12 cellular contexts compared by ENCODE assay signal in genomic region chr2:213016166-213016983, GRCh38.
DNase-seq lines count a peak whose midpoint lies in the region; ATAC-seq and TF ChIP-seq lines count a peak whose summit lies in the region.
"Had no signal": no experiment of that assay in that cellular context is flagged by ENCODE, and none has a peak within 500 bp of the region (broad histone marks: within the 10 kb centered on the region; RNA-seq: fewer than 3 reads in every experiment).

No MANE protein-coding gene starts in this region.

- intact Hi-C loops in CD4-positive, alpha-beta T cell (cut with DNase I, micrococcal nuclease) = no loop called here

- POLR2A ChIA-PET in CD4-positive, alpha-beta T cell (lab: Charles Lee) = no interaction called here

- H3K27me3 Mint-ChIP-seq in CD4-positive, alpha-beta T cell = no peaks in the 10 kb centered on the region
- no peaks in the 10 kb centered on the region for H3K27me3 Mint-ChIP-seq in IgD-negative memory B cell

- no peak for DNase-seq in CD4-positive, alpha-beta T cell
- DNase-seq in superior temporal gyrus (ENCODE audit: extremely low spot score) (no peak), NCI-H69 (lab: John Stamatoyannopoulos, UW) (no peak), midbrain (lab: John Stamatoyannopoulos, UW) (no peak)
- no peak for DNase-seq in central memory CD4-positive, alpha-beta T cell
- DNase-seq: activated gamma-delta T cell, cerebellar nuclear complex, GOT3, NCI-H2081 had no signal

- no peak for TF ChIP-seq CTCF in CD4-positive, alpha-beta T cell (IDR thresholded peaks at IDR 0.05)

- H3K36me3 Mint-ChIP-seq in CD4-positive, alpha-beta T cell (ENCODE audit: low read depth) = no peaks in the 10 kb centered on the region
- H3K36me3 Mint-ChIP-seq in IgD-negative memory B cell = peaks cover 5% of the 10 kb centered on the region

- no peaks in the 10 kb centered on the region for H3K9me3 ChIP-seq in CD4-positive, alpha-beta T cell (ENCODE audit: control insufficient read depth, low read length)

- peak overlapping the region; percentile 14 for H3K27ac Mint-ChIP-seq in CD4-positive, alpha-beta T cell
- H3K27ac Mint-ChIP-seq in IgD-negative memory B cell = peak overlapping the region in 2 of 3 donors; percentile 40 to 78

- peaks cover 32% of the 10 kb centered on the region for H3K4me1 Mint-ChIP-seq in CD4-positive, alpha-beta T cell (ENCODE audit: low read depth)
- peaks cover 11 to 26% (median 18%) of the 10 kb centered on the region in 3 donors for H3K4me1 Mint-ChIP-seq in IgD-negative memory B cell

- CTCF ChIA-PET in CD4-positive, alpha-beta T cell (lab: Charles Lee) = no interaction called here

- peak; percentile 14 for ATAC-seq in CD4-positive, alpha-beta T cell (ENCODE audit: poor library complexity)
- ATAC-seq in GM19023 (IDR thresholded peaks at IDR 0.05; ENCODE audit: unreplicated experiment) = peak; percentile 24
- peak; percentile 13 for ATAC-seq in HG02623 (IDR thresholded peaks at IDR 0.05; ENCODE audit: unreplicated experiment)

- no peak overlapping the region for H3K27ac ChIP-seq in CD4-positive, alpha-beta T cell (ENCODE audit: low read depth, low read length)

- peak overlapping the region; percentile 61 for H3K4me3 Mint-ChIP-seq in CD4-positive, alpha-beta T cell
- H3K4me3 Mint-ChIP-seq in IgD-negative memory B cell = peak overlapping the region in 1 of 4 donors; percentile 61

- H3K9me3 Mint-ChIP-seq in CD4-positive, alpha-beta T cell = no peaks in the 10 kb centered on the region
- H3K9me3 Mint-ChIP-seq in IgD-negative memory B cell = peaks cover 0 to 2% (median 0%) of the 10 kb centered on the region in 3 donors

- H3K27me3 ChIP-seq in CD4-positive, alpha-beta T cell (ENCODE audit: control insufficient read depth, insufficient read depth, low read length) = no peaks in the 10 kb centered on the region
